Comparison of ENCODE assay signal across 1 cellular context in genomic region chr17:44005527-44005864, GRCh38.
TF ChIP-seq lines count a peak whose summit lies in the region.

No MANE protein-coding gene starts in this region.

TF ChIP-seq in IMR-90, 13 proteins besides CTCF, POLR2A, EP300 and RAD21 (continued from another document):
- no peak for TF ChIP-seq MAZ (IDR thresholded peaks at IDR 0.05; ENCODE audit: borderline replicate concordance, low read depth, low read length)
- TF ChIP-seq MXI1 (IDR thresholded peaks at IDR 0.05; ENCODE audit: borderline replicate concordance, low read depth, low read length) = no peak
- TF ChIP-seq CHD1 (IDR thresholded peaks at IDR 0.05; ENCODE audit: low read depth, low read length) = no peak
- TF ChIP-seq RCOR1 (IDR thresholded peaks at IDR 0.05; ENCODE audit: insufficient replicate concordance, low read length) = no peak
- TF ChIP-seq MAFK (IDR thresholded peaks at IDR 0.05; ENCODE audit: low read depth, low read length) = no peak
- no peak for TF ChIP-seq CEBPB (IDR thresholded peaks at IDR 0.05; ENCODE audit: low read depth, low read length)
- no peak for TF ChIP-seq RFX5 (IDR thresholded peaks at IDR 0.05; ENCODE audit: low read depth, low read length)
- no peak for TF ChIP-seq ELK1 (IDR thresholded peaks at IDR 0.05; ENCODE audit: borderline replicate concordance, low read depth, low read length)
